Comparison of ENCODE assay signal across 1 cellular context in genomic region chr1:186564558-186564957, GRCh38.
TF ChIP-seq lines count a peak whose summit lies in the region.

No MANE protein-coding gene starts in this region.

TF ChIP-seq in GM23338, 12 proteins besides CTCF, POLR2A, EP300 and RAD21 (continued from another document):
- TF ChIP-seq ZNF462 (CRISPR knock-in tag; IDR thresholded peaks at IDR 0.05) (no peak), ETS1 (IDR thresholded peaks at IDR 0.05) (no peak), JUNB (IDR thresholded peaks at IDR 0.05; ENCODE audit: unreplicated experiment) (no peak), EZH2phosphoT487 (IDR thresholded peaks at IDR 0.05; ENCODE audit: unreplicated experiment) (no peak)
